Comparison of ENCODE assay signal across 1 cellular context in the genomic region with DNA sequence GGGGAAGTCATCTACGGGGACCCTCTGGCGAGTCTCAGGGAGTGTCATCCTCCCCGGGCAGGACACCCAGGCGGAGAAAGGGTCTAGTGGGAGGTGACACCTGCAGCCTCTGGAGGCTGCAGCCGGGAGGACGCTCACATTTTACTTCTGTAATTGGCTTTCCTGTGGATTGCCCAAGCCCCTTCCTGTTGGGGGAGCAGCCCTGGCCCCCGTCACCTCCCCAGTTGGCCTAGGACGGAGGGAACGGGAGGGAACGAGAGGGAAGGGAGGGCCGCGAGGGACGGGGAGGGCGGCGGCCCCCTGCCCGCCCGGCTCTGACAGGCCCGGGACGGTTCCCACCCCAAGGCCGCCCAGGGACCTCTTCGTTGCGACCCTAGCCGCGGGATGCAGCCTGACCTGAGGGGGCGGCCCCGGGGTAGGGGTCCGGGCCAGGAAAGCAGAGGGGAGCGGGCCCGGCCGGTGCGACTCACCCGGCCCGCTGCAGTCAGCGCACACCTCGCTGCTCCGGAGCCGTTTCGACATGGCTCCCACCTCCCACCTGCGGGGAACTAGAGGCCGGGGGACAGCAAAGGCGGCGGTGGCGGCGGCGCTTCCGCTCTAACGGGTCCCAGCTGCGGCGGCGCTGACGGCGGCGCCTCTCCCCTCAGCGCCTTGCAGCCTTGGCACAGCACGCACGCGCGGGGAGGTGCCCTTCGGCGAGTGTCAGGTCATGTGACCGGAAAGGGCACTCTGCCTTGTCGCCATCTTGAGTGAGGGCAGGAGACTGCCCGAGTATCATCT.
TF ChIP-seq lines count a peak whose summit lies in the region.

A gene with protein sequence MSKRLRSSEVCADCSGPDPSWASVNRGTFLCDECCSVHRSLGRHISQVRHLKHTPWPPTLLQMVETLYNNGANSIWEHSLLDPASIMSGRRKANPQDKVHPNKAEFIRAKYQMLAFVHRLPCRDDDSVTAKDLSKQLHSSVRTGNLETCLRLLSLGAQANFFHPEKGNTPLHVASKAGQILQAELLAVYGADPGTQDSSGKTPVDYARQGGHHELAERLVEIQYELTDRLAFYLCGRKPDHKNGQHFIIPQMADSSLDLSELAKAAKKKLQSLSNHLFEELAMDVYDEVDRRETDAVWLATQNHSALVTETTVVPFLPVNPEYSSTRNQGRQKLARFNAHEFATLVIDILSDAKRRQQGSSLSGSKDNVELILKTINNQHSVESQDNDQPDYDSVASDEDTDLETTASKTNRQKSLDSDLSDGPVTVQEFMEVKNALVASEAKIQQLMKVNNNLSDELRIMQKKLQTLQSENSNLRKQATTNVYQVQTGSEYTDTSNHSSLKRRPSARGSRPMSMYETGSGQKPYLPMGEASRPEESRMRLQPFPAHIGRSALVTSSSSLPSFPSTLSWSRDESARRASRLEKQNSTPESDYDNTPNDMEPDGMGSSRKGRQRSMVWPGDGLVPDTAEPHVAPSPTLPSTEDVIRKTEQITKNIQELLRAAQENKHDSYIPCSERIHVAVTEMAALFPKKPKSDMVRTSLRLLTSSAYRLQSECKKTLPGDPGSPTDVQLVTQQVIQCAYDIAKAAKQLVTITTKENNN (minus strand): TSS at position 666 of the 780 bp plus-strand sequence. CDS start 144 bp downstream, at position 522.

TF ChIP-seq in HepG2, 621 proteins besides CTCF, POLR2A, EP300 and RAD21 (continues in another document):
- TF ChIP-seq, protein P1, sequence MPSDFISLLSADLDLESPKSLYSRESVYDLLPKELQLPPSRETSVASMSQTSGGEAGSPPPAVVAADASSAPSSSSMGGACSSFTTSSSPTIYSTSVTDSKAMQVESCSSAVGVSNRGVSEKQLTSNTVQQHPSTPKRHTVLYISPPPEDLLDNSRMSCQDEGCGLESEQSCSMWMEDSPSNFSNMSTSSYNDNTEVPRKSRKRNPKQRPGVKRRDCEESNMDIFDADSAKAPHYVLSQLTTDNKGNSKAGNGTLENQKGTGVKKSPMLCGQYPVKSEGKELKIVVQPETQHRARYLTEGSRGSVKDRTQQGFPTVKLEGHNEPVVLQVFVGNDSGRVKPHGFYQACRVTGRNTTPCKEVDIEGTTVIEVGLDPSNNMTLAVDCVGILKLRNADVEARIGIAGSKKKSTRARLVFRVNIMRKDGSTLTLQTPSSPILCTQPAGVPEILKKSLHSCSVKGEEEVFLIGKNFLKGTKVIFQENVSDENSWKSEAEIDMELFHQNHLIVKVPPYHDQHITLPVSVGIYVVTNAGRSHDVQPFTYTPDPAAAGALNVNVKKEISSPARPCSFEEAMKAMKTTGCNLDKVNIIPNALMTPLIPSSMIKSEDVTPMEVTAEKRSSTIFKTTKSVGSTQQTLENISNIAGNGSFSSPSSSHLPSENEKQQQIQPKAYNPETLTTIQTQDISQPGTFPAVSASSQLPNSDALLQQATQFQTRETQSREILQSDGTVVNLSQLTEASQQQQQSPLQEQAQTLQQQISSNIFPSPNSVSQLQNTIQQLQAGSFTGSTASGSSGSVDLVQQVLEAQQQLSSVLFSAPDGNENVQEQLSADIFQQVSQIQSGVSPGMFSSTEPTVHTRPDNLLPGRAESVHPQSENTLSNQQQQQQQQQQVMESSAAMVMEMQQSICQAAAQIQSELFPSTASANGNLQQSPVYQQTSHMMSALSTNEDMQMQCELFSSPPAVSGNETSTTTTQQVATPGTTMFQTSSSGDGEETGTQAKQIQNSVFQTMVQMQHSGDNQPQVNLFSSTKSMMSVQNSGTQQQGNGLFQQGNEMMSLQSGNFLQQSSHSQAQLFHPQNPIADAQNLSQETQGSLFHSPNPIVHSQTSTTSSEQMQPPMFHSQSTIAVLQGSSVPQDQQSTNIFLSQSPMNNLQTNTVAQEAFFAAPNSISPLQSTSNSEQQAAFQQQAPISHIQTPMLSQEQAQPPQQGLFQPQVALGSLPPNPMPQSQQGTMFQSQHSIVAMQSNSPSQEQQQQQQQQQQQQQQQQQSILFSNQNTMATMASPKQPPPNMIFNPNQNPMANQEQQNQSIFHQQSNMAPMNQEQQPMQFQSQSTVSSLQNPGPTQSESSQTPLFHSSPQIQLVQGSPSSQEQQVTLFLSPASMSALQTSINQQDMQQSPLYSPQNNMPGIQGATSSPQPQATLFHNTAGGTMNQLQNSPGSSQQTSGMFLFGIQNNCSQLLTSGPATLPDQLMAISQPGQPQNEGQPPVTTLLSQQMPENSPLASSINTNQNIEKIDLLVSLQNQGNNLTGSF (CRISPR knock-in tag; IDR thresholded peaks at IDR 0.05) = no peak; the same call in 1 of the 2 replicates
- TF ChIP-seq, protein P2, sequence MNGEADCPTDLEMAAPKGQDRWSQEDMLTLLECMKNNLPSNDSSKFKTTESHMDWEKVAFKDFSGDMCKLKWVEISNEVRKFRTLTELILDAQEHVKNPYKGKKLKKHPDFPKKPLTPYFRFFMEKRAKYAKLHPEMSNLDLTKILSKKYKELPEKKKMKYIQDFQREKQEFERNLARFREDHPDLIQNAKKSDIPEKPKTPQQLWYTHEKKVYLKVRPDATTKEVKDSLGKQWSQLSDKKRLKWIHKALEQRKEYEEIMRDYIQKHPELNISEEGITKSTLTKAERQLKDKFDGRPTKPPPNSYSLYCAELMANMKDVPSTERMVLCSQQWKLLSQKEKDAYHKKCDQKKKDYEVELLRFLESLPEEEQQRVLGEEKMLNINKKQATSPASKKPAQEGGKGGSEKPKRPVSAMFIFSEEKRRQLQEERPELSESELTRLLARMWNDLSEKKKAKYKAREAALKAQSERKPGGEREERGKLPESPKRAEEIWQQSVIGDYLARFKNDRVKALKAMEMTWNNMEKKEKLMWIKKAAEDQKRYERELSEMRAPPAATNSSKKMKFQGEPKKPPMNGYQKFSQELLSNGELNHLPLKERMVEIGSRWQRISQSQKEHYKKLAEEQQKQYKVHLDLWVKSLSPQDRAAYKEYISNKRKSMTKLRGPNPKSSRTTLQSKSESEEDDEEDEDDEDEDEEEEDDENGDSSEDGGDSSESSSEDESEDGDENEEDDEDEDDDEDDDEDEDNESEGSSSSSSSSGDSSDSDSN (CRISPR knock-in tag; IDR thresholded peaks at IDR 0.05) = peak; percentile 89
- TF ChIP-seq MEF2D (CRISPR knock-in tag; IDR thresholded peaks at IDR 0.05) (no peak; the same call in 1 of the 2 replicates), ZNF550 (CRISPR knock-in tag; IDR thresholded peaks at IDR 0.05; ENCODE audit: borderline replicate concordance) (0 out of 2 replicates have a peak, but pooled peaks have one; percentile 53), MATR3 (CRISPR knock-in tag; IDR thresholded peaks at IDR 0.05) (no peak), PCBP2 (optimal IDR thresholded peaks at IDR 0.05; ENCODE audit: low read depth, low read length, poor library complexity, severe bottlenecking) (no peak), PHB2 (IDR thresholded peaks at IDR 0.05; ENCODE audit: partially characterized antibody) (no peak), NFKB2 (CRISPR knock-in tag; IDR thresholded peaks at IDR 0.05; ENCODE audit: borderline replicate concordance) (peak; percentile 63; the same call in 1 of the 2 replicates), KLF16 (CRISPR knock-in tag; IDR thresholded peaks at IDR 0.05) (no peak; a peak in 1 of 4 replicates), LCORL (IDR thresholded peaks at IDR 0.05) (no peak), LCORL (CRISPR knock-in tag; IDR thresholded peaks at IDR 0.05) (peak; percentile 79), SKI (IDR thresholded peaks at IDR 0.05; ENCODE audit: partially characterized antibody) (peak; percentile 72), CREM (IDR thresholded peaks at IDR 0.05) (no peak), CREM (CRISPR knock-in tag; IDR thresholded peaks at IDR 0.05) (no peak), PHF8 (CRISPR knock-in tag; IDR thresholded peaks at IDR 0.05) (peak; percentile 92), SAFB2 (CRISPR knock-in tag; IDR thresholded peaks at IDR 0.05; ENCODE audit: borderline replicate concordance, low read depth) (peak; percentile 87; the same call in 1 of the 2 replicates), ZNF24 (IDR thresholded peaks at IDR 0.05) (no peak), RERE (CRISPR knock-in tag; IDR thresholded peaks at IDR 0.05; ENCODE audit: low read depth) (no peak), CEBPG (CRISPR knock-in tag; IDR thresholded peaks at IDR 0.05) (no peak), FOXA3 (CRISPR knock-in tag; IDR thresholded peaks at IDR 0.05) (0 out of 2 replicates have a peak, but pooled peaks have one; percentile 25), ZNF749 (CRISPR knock-in tag; IDR thresholded peaks at IDR 0.05; ENCODE audit: borderline replicate concordance) (no peak), MAFK (conservative IDR thresholded peaks at IDR 0.05 in 1 of 2, IDR thresholded peaks at IDR 0.05 in 1 of 2; ENCODE audit: low read length in 2 of 2) (no peak), ATF1 (CRISPR knock-in tag; IDR thresholded peaks at IDR 0.05) (no peak), ZNF747 (CRISPR knock-in tag; IDR thresholded peaks at IDR 0.05; ENCODE audit: borderline replicate concordance) (no peak; the same call in 1 of the 2 replicates), ADNP (CRISPR knock-in tag; IDR thresholded peaks at IDR 0.05) (no peak), NCOA2 (CRISPR knock-in tag; IDR thresholded peaks at IDR 0.05) (no peak), ZBTB34 (CRISPR knock-in tag; IDR thresholded peaks at IDR 0.05) (0 out of 2 replicates have a peak, but pooled peaks have one; percentile 24), ZNF570 (CRISPR knock-in tag; IDR thresholded peaks at IDR 0.05; ENCODE audit: borderline replicate concordance) (no peak), ZNF44 (CRISPR knock-in tag; IDR thresholded peaks at IDR 0.05) (peak; percentile 31; the same call in 1 of the 2 replicates), ZNF180 (CRISPR knock-in tag; IDR thresholded peaks at IDR 0.05; ENCODE audit: borderline replicate concordance, low read depth) (no peak), CREBL2 (CRISPR knock-in tag; IDR thresholded peaks at IDR 0.05; ENCODE audit: borderline replicate concordance) (peak; percentile 56; the same call in 1 of the 2 replicates), PHF20 (CRISPR knock-in tag; IDR thresholded peaks at IDR 0.05) (peak; percentile 83)
- TF ChIP-seq, protein P3, sequence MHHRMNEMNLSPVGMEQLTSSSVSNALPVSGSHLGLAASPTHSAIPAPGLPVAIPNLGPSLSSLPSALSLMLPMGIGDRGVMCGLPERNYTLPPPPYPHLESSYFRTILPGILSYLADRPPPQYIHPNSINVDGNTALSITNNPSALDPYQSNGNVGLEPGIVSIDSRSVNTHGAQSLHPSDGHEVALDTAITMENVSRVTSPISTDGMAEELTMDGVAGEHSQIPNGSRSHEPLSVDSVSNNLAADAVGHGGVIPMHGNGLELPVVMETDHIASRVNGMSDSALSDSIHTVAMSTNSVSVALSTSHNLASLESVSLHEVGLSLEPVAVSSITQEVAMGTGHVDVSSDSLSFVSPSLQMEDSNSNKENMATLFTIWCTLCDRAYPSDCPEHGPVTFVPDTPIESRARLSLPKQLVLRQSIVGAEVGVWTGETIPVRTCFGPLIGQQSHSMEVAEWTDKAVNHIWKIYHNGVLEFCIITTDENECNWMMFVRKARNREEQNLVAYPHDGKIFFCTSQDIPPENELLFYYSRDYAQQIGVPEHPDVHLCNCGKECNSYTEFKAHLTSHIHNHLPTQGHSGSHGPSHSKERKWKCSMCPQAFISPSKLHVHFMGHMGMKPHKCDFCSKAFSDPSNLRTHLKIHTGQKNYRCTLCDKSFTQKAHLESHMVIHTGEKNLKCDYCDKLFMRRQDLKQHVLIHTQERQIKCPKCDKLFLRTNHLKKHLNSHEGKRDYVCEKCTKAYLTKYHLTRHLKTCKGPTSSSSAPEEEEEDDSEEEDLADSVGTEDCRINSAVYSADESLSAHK (CRISPR knock-in tag; IDR thresholded peaks at IDR 0.05; ENCODE audit: borderline replicate concordance) = no peak
- TF ChIP-seq, protein P4, sequence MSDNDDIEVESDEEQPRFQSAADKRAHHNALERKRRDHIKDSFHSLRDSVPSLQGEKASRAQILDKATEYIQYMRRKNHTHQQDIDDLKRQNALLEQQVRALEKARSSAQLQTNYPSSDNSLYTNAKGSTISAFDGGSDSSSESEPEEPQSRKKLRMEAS (IDR thresholded peaks at IDR 0.05) = 0 out of 2 replicates have a peak, but pooled peaks have one; percentile 65
